ENCODE assay signal across 10 cellular contexts in the genomic region with DNA sequence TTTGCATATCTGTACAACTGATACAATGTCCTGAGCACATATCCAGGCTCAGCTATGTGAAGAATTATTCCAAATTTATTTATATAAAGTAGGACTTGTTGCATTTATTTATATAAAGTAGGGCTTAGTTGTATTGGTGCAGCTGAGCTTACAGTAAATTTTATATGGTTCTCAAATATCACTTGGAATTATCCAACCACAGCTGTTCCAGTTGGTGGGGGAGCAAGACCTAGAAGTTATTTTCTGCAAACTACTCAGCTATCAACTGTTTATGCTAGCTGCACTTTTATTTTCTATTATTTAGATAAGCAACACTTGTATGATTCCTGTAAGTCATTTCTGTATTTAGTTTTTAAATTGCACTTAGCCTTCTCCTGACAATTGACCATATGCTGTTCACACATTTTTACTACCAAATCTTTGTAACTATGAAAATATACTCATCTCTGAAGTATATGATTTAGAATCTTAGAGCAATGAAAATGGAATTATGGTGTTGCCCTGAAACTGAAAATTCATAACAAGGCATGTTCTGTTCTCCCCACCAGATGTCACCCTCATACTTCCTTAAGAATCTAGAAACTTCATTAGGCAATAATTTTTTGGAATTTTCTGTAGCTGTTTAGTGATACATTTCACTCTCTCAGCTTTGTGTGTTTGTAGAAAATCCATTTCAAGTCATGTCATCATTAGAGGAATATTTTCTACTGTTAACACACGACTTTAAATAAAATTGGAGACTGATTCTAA.
DNase-seq lines count a peak whose midpoint lies in the region; ATAC-seq, FAIRE-seq and TF ChIP-seq lines count a peak whose summit lies in the region.
"Had no signal": no experiment of that assay in that cellular context is flagged by ENCODE, and none has a peak within 500 bp of the region (broad histone marks: within the 10 kb centered on the region; RNA-seq: fewer than 3 reads in every experiment).

No MANE protein-coding gene starts in this region.

- no peak for TF ChIP-seq EP300 in A549 (IDR thresholded peaks at IDR 0.05)

- H3K4me3 Mint-ChIP-seq in immature natural killer cell: no peak overlapping the region
- no peak overlapping the region for H3K4me3 Mint-ChIP-seq in activated CD8-positive, alpha-beta T cell treated with anti-CD3 and anti-CD28 coated beads, Interleukin-2, amount 10 ng/mL, durations not matched to agents 7 days and 5 days

- no peak overlapping the region for H3K4me2 ChIP-seq in A549

- H3K27ac ChIP-seq in A549 (no peak overlapping the region), Panc1 (ENCODE audit: low read length) (no peak overlapping the region)

- in situ Hi-C loops in Panc1 (cut with HindIII; ENCODE audit: low pct_unique_long_range_greater_than_20kb, low sequenced_read_pairs): no loop called here

- DNase-seq in A549 (ENCODE audit: low read depth in 1 of 2, low spot score in 1 of 2) (peak in 1 of 2 experiments; percentile 30), H4 (ENCODE audit: low spot score) (peak; percentile 55), Panc1 (ENCODE audit: low read depth, low spot score) (no peak), foreskin fibroblast (peak; percentile 14 to 33), immature natural killer cell (no peak)
- DNase-seq in activated CD8-positive, alpha-beta T cell treated with anti-CD3 and anti-CD28 coated beads, Interleukin-2, amount 10 ng/mL, durations not matched to agents 7 days and 5 days: no peak
- DNase-seq: activated CD8-positive, alpha-beta memory T cell treated with anti-CD3 and anti-CD28 coated beads for 24 hours; stimulated activated CD8-positive, alpha-beta memory T cell treated with anti-CD3 and anti-CD28 coated beads, Interleukin-4, amount 100 ng/mL, for 48 hours had no signal

- intact Hi-C loops in Panc1 (cut with micrococcal nuclease; ENCODE audit: unreplicated experiment): no loop called here

- peaks cover 0 to 21% (median 4%) of the 10 kb centered on the region in 6 donors for H3K9me3 Mint-ChIP-seq in immature natural killer cell
- no peaks in the 10 kb centered on the region for H3K9me3 Mint-ChIP-seq in activated CD8-positive, alpha-beta T cell treated with anti-CD3 and anti-CD28 coated beads, Interleukin-2, amount 10 ng/mL, durations not matched to agents 7 days and 5 days (ENCODE audit: insufficient read depth)

- CTCF ChIA-PET in A549 (lab: Yijun Ruan, JAX) (interaction anchor here (0.6 to 1.3 kb wide), 3 partner anchors 8 to 1649 kb away, joined by 3 to 5 read pairs (median 3); no protein-coding TSS in a partner anchor), Panc1 (lab: Charles Lee) (no interaction called here)
- CTCF ChIA-PET in activated CD8-positive, alpha-beta T cell treated with anti-CD3 and anti-CD28 coated beads, Interleukin-2, amount 10 ng/mL, durations not matched to agents 7 days and 5 days (lab: Charles Lee): no interaction called here

- no TSS peak for BruUV-seq in Panc1 (replicated peaks; lab: Mats Ljungman, UMichigan)

- H3K36me3 Mint-ChIP-seq in immature natural killer cell: no peaks in the 10 kb centered on the region
- H3K36me3 Mint-ChIP-seq in activated CD8-positive, alpha-beta T cell treated with anti-CD3 and anti-CD28 coated beads, Interleukin-2, amount 10 ng/mL, durations not matched to agents 7 days and 5 days (ENCODE audit: low read depth): no peaks in the 10 kb centered on the region

- H3K36me3 ChIP-seq in Panc1 (ENCODE audit: control insufficient read depth, insufficient read depth, low read length): no peaks in the 10 kb centered on the region

- no peaks in the 10 kb centered on the region for H3K27me3 Mint-ChIP-seq in immature natural killer cell (ENCODE audit: low read depth in 3 of 3)
- no peaks in the 10 kb centered on the region for H3K27me3 Mint-ChIP-seq in activated CD8-positive, alpha-beta T cell treated with anti-CD3 and anti-CD28 coated beads, Interleukin-2, amount 10 ng/mL, durations not matched to agents 7 days and 5 days (ENCODE audit: low read depth)

- ATAC-seq in A549 (no peak), Panc1 (no peak), GM18519 (IDR thresholded peaks at IDR 0.05; ENCODE audit: low FRiP score, unreplicated experiment) (no peak), esophagus mucosa (no peak)
- ATAC-seq in activated CD8-positive, alpha-beta T cell treated with anti-CD3 and anti-CD28 coated beads, Interleukin-2, amount 10 ng/mL, durations not matched to agents 7 days and 5 days: no peak

- H3K27me3 ChIP-seq in Panc1 (ENCODE audit: control insufficient read depth, insufficient read depth, low read length): no peaks in the 10 kb centered on the region

- no peak for TF ChIP-seq POLR2A in A549 (IDR thresholded peaks at IDR 0.05; ENCODE audit: low read length)

- H3K4me1 ChIP-seq in A549 (no peaks in the 10 kb centered on the region), Panc1 (ENCODE audit: control insufficient read depth, insufficient read depth, low read length) (no peaks in the 10 kb centered on the region)

- FAIRE-seq in A549 (lab: Jason Lieb, UNC): no peak

- TF ChIP-seq CTCF in A549 (IDR thresholded peaks at IDR 0.05) (peak; percentile 44), Panc1 (IDR thresholded peaks at IDR 0.05) (peak; percentile 37; the same call in 1 of the 2 replicates), foreskin fibroblast (IDR thresholded peaks at IDR 0.05; ENCODE audit: low read depth, low read length) (peak; percentile 20)

- 0% methylated on average over 1 of the region's 1 CpG for WGBS in A549 (ENCODE audit: missing lambda C conversion rate)

- no peak overlapping the region for H3K27ac Mint-ChIP-seq in immature natural killer cell
- no peak overlapping the region for H3K27ac Mint-ChIP-seq in activated CD8-positive, alpha-beta T cell treated with anti-CD3 and anti-CD28 coated beads, Interleukin-2, amount 10 ng/mL, durations not matched to agents 7 days and 5 days

- POLR2A ChIA-PET in A549 (lab: Yijun Ruan, JAX) (no interaction called here), Panc1 (lab: Charles Lee) (no interaction called here)
- POLR2A ChIA-PET in activated CD8-positive, alpha-beta T cell treated with anti-CD3 and anti-CD28 coated beads, Interleukin-2, amount 10 ng/mL, durations not matched to agents 7 days and 5 days (lab: Charles Lee): no interaction called here

- TF ChIP-seq RAD21 in A549 (conservative IDR thresholded peaks at IDR 0.05 in 1 of 2, IDR thresholded peaks at IDR 0.05 in 1 of 2): peak; percentile 43 to 52; a peak in 4 of 5 replicates

- no peaks in the 10 kb centered on the region for H3K4me1 Mint-ChIP-seq in immature natural killer cell
- H3K4me1 Mint-ChIP-seq in activated CD8-positive, alpha-beta T cell treated with anti-CD3 and anti-CD28 coated beads, Interleukin-2, amount 10 ng/mL, durations not matched to agents 7 days and 5 days (ENCODE audit: low read depth): no peaks in the 10 kb centered on the region

- H3K4me3 ChIP-seq in A549: no peak overlapping the region
- H3K4me3 ChIP-seq in Panc1 (ENCODE audit: low read depth in 2 of 2, low read length in 2 of 2): no peak overlapping the region
- no peak overlapping the region for H3K4me3 ChIP-seq in foreskin fibroblast (ENCODE audit: low read depth in 1 of 2, low read length in 2 of 2)

- H3K9me3 ChIP-seq in A549 (no peaks in the 10 kb centered on the region), Panc1 (ENCODE audit: control insufficient read depth, insufficient read depth, low read depth, low read length) (no peaks in the 10 kb centered on the region)

TF ChIP-seq in A549, 52 proteins besides CTCF, POLR2A, EP300 and RAD21:
- no peak for TF ChIP-seq BCL3 (IDR thresholded peaks at IDR 0.05)
- TF ChIP-seq FOXS1 (CRISPR knock-in tag; IDR thresholded peaks at IDR 0.05): no peak
- TF ChIP-seq CEBPB (IDR thresholded peaks at IDR 0.05): peak in 1 of 2 experiments; percentile 47; a peak in 1 of 4 replicates
- TF ChIP-seq ZFP36 (IDR thresholded peaks at IDR 0.05; ENCODE audit: borderline replicate concordance, partially characterized antibody): no peak

Comparison
In these comparisons a context has a peak if more than half of its experiments do, and no peak if none do; other contexts are left out.
1. DNase-seq: peak in H4 (single experiment) and foreskin fibroblast (2 of 2); none in Panc1 (single experiment), immature natural killer cell (0 of 3) and activated CD8-positive, alpha-beta T cell treated with anti-CD3 and anti-CD28 coated beads, Interleukin-2, amount 10 ng/mL, durations not matched to agents 7 days and 5 days (single experiment).
2. Peak in every context shown above with its lines, with median percentiles within 50 percentile points of each other: CTCF ChIP-seq.